In genomic region chr10:126903646-126904360, GRCh38 we compare ENCODE assay signal across 2 cellular contexts.
TF ChIP-seq lines count a peak whose summit lies in the region.

No MANE protein-coding gene starts in this region.

TF ChIP-seq in SK-N-SH, 30 proteins besides CTCF, POLR2A, EP300 and RAD21:
- TF ChIP-seq PBX3 (IDR thresholded peaks at IDR 0.05): no peak
TF ChIP-seq in SK-N-SH: peak in this region for 0.

TF ChIP-seq in SK-N-SH treated with all-trans-retinoic acid at 6 μM for 48 hours, 23 proteins besides CTCF, POLR2A, EP300 and RAD21 (continued from another document):
- TF ChIP-seq, protein P1, sequence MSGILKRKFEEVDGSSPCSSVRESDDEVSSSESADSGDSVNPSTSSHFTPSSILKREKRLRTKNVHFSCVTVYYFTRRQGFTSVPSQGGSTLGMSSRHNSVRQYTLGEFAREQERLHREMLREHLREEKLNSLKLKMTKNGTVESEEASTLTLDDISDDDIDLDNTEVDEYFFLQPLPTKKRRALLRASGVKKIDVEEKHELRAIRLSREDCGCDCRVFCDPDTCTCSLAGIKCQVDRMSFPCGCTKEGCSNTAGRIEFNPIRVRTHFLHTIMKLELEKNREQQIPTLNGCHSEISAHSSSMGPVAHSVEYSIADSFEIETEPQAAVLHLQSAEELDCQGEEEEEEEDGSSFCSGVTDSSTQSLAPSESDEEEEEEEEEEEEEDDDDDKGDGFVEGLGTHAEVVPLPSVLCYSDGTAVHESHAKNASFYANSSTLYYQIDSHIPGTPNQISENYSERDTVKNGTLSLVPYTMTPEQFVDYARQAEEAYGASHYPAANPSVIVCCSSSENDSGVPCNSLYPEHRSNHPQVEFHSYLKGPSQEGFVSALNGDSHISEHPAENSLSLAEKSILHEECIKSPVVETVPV (CRISPR knock-in tag; IDR thresholded peaks at IDR 0.05): no peak
- TF ChIP-seq ZNF565 (CRISPR knock-in tag; conservative IDR thresholded peaks at IDR 0.05; ENCODE audit: low read depth) (no peak), BACH2 (CRISPR knock-in tag; IDR thresholded peaks at IDR 0.05; ENCODE audit: borderline replicate concordance) (no peak), ISL1 (CRISPR knock-in tag; IDR thresholded peaks at IDR 0.05) (no peak)
- TF ChIP-seq, protein P2, sequence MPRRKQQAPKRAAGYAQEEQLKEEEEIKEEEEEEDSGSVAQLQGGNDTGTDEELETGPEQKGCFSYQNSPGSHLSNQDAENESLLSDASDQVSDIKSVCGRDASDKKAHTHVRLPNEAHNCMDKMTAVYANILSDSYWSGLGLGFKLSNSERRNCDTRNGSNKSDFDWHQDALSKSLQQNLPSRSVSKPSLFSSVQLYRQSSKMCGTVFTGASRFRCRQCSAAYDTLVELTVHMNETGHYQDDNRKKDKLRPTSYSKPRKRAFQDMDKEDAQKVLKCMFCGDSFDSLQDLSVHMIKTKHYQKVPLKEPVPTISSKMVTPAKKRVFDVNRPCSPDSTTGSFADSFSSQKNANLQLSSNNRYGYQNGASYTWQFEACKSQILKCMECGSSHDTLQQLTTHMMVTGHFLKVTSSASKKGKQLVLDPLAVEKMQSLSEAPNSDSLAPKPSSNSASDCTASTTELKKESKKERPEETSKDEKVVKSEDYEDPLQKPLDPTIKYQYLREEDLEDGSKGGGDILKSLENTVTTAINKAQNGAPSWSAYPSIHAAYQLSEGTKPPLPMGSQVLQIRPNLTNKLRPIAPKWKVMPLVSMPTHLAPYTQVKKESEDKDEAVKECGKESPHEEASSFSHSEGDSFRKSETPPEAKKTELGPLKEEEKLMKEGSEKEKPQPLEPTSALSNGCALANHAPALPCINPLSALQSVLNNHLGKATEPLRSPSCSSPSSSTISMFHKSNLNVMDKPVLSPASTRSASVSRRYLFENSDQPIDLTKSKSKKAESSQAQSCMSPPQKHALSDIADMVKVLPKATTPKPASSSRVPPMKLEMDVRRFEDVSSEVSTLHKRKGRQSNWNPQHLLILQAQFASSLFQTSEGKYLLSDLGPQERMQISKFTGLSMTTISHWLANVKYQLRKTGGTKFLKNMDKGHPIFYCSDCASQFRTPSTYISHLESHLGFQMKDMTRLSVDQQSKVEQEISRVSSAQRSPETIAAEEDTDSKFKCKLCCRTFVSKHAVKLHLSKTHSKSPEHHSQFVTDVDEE (CRISPR knock-in tag; IDR thresholded peaks at IDR 0.05): no peak
